Comparison of ENCODE assay signal across 25 cellular contexts in genomic region chr1:162552684-162553252, GRCh38. TPM values are rescaled to one million over a fixed set of nuclear protein-coding genes. Genes with fewer than 3 reads are reported as not detected.
DNase-seq lines count a peak whose midpoint lies in the region; ATAC-seq and TF ChIP-seq lines count a peak whose summit lies in the region.
"Had no signal": no experiment of that assay in that cellular context is flagged by ENCODE, and none has a peak within 500 bp of the region (broad histone marks: within the 10 kb centered on the region; RNA-seq: fewer than 3 reads in every experiment).

No MANE protein-coding gene starts in this region.

- DNase-seq in GM23248 (no peak), left ventricle myocardium inferior (no peak), gastrocnemius medialis (no peak), NCI-H1436 treated with DMSO at 0.1 percent for 48 hours (lab: John Stamatoyannopoulos, UW) (no peak), NCI-H1930 (lab: John Stamatoyannopoulos, UW) (no peak)
- no peak for DNase-seq in central memory CD8-positive, alpha-beta T cell (ENCODE audit: low spot score in 2 of 2)
- no peak for DNase-seq in CD4-positive, alpha-beta T cell
- DNase-seq: activated CD8-positive, alpha-beta memory T cell treated with anti-CD3 and anti-CD28 coated beads for 24 hours; activated gamma-delta T cell; activated T-cell treated with anti-CD3 and anti-CD28 coated beads, Interleukin-2, amount 50 U/mL, for 1 hour; dermis blood vessel endothelial cell; DMS79; KBM-7; MM.1S; NCI-H1417 treated with DMSO at 0.1 percent for 48 hours; NCI-H2171; NCI-H510A treated with DMSO at 0.1 percent for 48 hours; nephron progenitor cell; pancreas; SK-N-SH; stomach; T-helper 17 cell had no signal

- H3K9me3 ChIP-seq in GM23248 (ENCODE audit: low read depth) (no peaks in the 10 kb centered on the region), left ventricle myocardium inferior (replicated peaks) (no peaks in the 10 kb centered on the region), gastrocnemius medialis (no peaks in the 10 kb centered on the region)
- H3K9me3 ChIP-seq in CD4-positive, alpha-beta T cell (ENCODE audit: control insufficient read depth, low read length), result no peaks in the 10 kb centered on the region
- H3K9me3 ChIP-seq: BLaER1, Caco-2, pancreas, SK-N-SH, stomach had no signal

- peak overlapping the region; percentile 41 for H3K27ac Mint-ChIP-seq in central memory CD8-positive, alpha-beta T cell (ENCODE audit: low read depth)
- no peak overlapping the region for H3K27ac Mint-ChIP-seq in CD4-positive, alpha-beta T cell
- H3K27ac Mint-ChIP-seq: nephron progenitor cell, T-helper 17 cell had no signal

- H3K4me1 ChIP-seq in GM23248 (ENCODE audit: insufficient read depth), result peaks cover 52% of the 10 kb centered on the region
- H3K4me1 ChIP-seq in left ventricle myocardium inferior, result peaks cover 4% of the 10 kb centered on the region
- no peaks in the 10 kb centered on the region for H3K4me1 ChIP-seq in gastrocnemius medialis
- H3K4me1 ChIP-seq: BLaER1, Caco-2, pancreas had no signal

- in situ Hi-C loops in GM23248 (cut with MboI), result no loop called here
- in situ Hi-C loops in gastrocnemius medialis (cut with MboI; ENCODE audit: low sequenced_read_pairs in 4 of 4), result no loop called here

- H3K36me3 Mint-ChIP-seq in central memory CD8-positive, alpha-beta T cell (ENCODE audit: insufficient read depth), result no peaks in the 10 kb centered on the region
- no peaks in the 10 kb centered on the region for H3K36me3 Mint-ChIP-seq in CD4-positive, alpha-beta T cell (ENCODE audit: low read depth)

- no peaks in the 10 kb centered on the region for H3K36me3 ChIP-seq in GM23248 (ENCODE audit: low read depth)
- H3K36me3 ChIP-seq in left ventricle myocardium inferior, result no peaks in the 10 kb centered on the region
- H3K36me3 ChIP-seq in gastrocnemius medialis, result no peaks in the 10 kb centered on the region
- H3K36me3 ChIP-seq: BLaER1, pancreas, stomach had no signal

- no peaks in the 10 kb centered on the region; the same call in 1 of the 2 replicates for H3K79me2 ChIP-seq in GM23248 (ENCODE audit: insufficient read depth)

- H3K9ac ChIP-seq in GM23248, result peak overlapping the region; percentile 18
- H3K9ac ChIP-seq: BLaER1, SK-N-SH had no signal

- 43% methylated on average over 8 of the region's 8 CpGs for WGBS in GM23248 (ENCODE audit: low coverage in 1 of 2, low lambda C conversion rate in 2 of 2, missing lambda C conversion rate in 2 of 2), 2 experiments

- H3K4me1 Mint-ChIP-seq in central memory CD8-positive, alpha-beta T cell, result no peaks in the 10 kb centered on the region
- H3K4me1 Mint-ChIP-seq in CD4-positive, alpha-beta T cell (ENCODE audit: low read depth), result no peaks in the 10 kb centered on the region
- H3K4me1 Mint-ChIP-seq: nephron progenitor cell, T-helper 17 cell had no signal

- no peaks in the 10 kb centered on the region for H3K27me3 Mint-ChIP-seq in central memory CD8-positive, alpha-beta T cell
- H3K27me3 Mint-ChIP-seq in CD4-positive, alpha-beta T cell, result no peaks in the 10 kb centered on the region
- H3K27me3 Mint-ChIP-seq: T-helper 17 cell had no signal

- no peak overlapping the region for H3K4me3 Mint-ChIP-seq in central memory CD8-positive, alpha-beta T cell
- no peak overlapping the region for H3K4me3 Mint-ChIP-seq in CD4-positive, alpha-beta T cell
- H3K4me3 Mint-ChIP-seq: nephron progenitor cell, T-helper 17 cell had no signal

- H3K27me3 ChIP-seq in GM23248 (replicated peaks; ENCODE audit: insufficient read depth) (no peaks in the 10 kb centered on the region), left ventricle myocardium inferior (ENCODE audit: low read depth) (no peaks in the 10 kb centered on the region), gastrocnemius medialis (no peaks in the 10 kb centered on the region)
- H3K27me3 ChIP-seq in CD4-positive, alpha-beta T cell (ENCODE audit: control insufficient read depth, insufficient read depth, low read length), result no peaks in the 10 kb centered on the region
- H3K27me3 ChIP-seq: BLaER1, pancreas, stomach had no signal

- intact Hi-C loops in left ventricle myocardium inferior (cut with micrococcal nuclease), result no loop called here
- intact Hi-C loops in gastrocnemius medialis (cut with DNase I; ENCODE audit: low total_unique reads), result no loop called here
- intact Hi-C loops in CD4-positive, alpha-beta T cell (cut with DNase I, micrococcal nuclease), result no loop called here

- TF ChIP-seq POLR2A in gastrocnemius medialis (IDR thresholded peaks at IDR 0.05), result no peak

- no peak for ATAC-seq in central memory CD8-positive, alpha-beta T cell (replicated peaks; ENCODE audit: extremely low read depth, poor library complexity, severe bottlenecking)
- no peak for ATAC-seq in gastrocnemius medialis
- ATAC-seq in GM21717 (IDR thresholded peaks at IDR 0.05; ENCODE audit: unreplicated experiment), result no peak
- ATAC-seq in CD4-positive, alpha-beta T cell (ENCODE audit: poor library complexity), result no peak
- ATAC-seq: T-helper 17 cell had no signal

- no peak for TF ChIP-seq CTCF in left ventricle myocardium inferior (IDR thresholded peaks at IDR 0.05; ENCODE audit: borderline replicate concordance)
- TF ChIP-seq CTCF in gastrocnemius medialis (IDR thresholded peaks at IDR 0.05 in 4 of 5, conservative IDR thresholded peaks at IDR 0.05 in 1 of 5), result no peak
- TF ChIP-seq CTCF in CD4-positive, alpha-beta T cell (IDR thresholded peaks at IDR 0.05), result no peak

- H3K4me3 ChIP-seq in GM23248 (no peak overlapping the region), left ventricle myocardium inferior (no peak overlapping the region), gastrocnemius medialis (no peak overlapping the region)
- H3K4me3 ChIP-seq: BLaER1, pancreas, stomach had no signal

- no peaks in the 10 kb centered on the region for H3K9me3 Mint-ChIP-seq in central memory CD8-positive, alpha-beta T cell
- H3K9me3 Mint-ChIP-seq in CD4-positive, alpha-beta T cell, result no peaks in the 10 kb centered on the region
- H3K9me3 Mint-ChIP-seq: nephron progenitor cell had no signal

- H3K27ac ChIP-seq in GM23248 (peak overlapping the region; percentile 85), left ventricle myocardium inferior (replicated peaks) (peak overlapping the region; percentile 68), gastrocnemius medialis (peak overlapping the region; percentile 53 to 57 (median 54))
- H3K27ac ChIP-seq in CD4-positive, alpha-beta T cell (ENCODE audit: low read depth, low read length), result no peak overlapping the region
- H3K27ac ChIP-seq: BLaER1, pancreas had no signal

- CTCF ChIA-PET in CD4-positive, alpha-beta T cell (lab: Charles Lee), result no interaction called here

- 0 out of 2 replicates have a peak overlapping the region, but pooled peaks have one; percentile 6 for H2AFZ ChIP-seq in GM23248

- peak overlapping the region; percentile 33 for H3K4me2 ChIP-seq in GM23248 (ENCODE audit: unreplicated experiment)
- H3K4me2 ChIP-seq: BLaER1, SK-N-SH had no signal

- peaks cover 41% of the 10 kb centered on the region for H3F3A ChIP-seq in GM23248 (ENCODE audit: insufficient read depth)

- H3K9me2 ChIP-seq in GM23248 (ENCODE audit: insufficient read depth), result no peaks in the 10 kb centered on the region
- H3K9me2 ChIP-seq: SK-N-SH had no signal

- POLR2A ChIA-PET in CD4-positive, alpha-beta T cell (lab: Charles Lee), result no interaction called here

- no peaks in the 10 kb centered on the region for H4K20me1 ChIP-seq in GM23248 (ENCODE audit: insufficient read depth)
- H4K20me1 ChIP-seq: BLaER1 had no signal

RNA-seq across cellular contexts. Expression of gene UAP1, which starts 8.8 kb away (rescaled TPM):
- total RNA-seq in GM23248 (2014; rRNA removed; shearing (Covaris generic)), result 406 and 457 TPM in 2 replicates
- 524 and 534 TPM in 2 replicates for polyA plus RNA-seq in GM23248 (2016; fragmentation: Nextera tagmentation; extraction: Ambion mirVana)
- total RNA-seq in left ventricle myocardium inferior (26.5 TPM), gastrocnemius medialis (10 to 100 TPM; 29.2 to 57.3 (median 43.2) TPM)
- 10 to 100 TPM; 44.5 to 45.8 TPM for total RNA-seq in CD4-positive, alpha-beta T cell

RNA-seq across cellular contexts. Expression of gene UHMK1, which starts 55.1 kb away (rescaled TPM):
- 60.6 and 60.8 TPM in 2 replicates for total RNA-seq in GM23248 (2014; rRNA removed; shearing (Covaris generic))
- 20.1 and 21.3 TPM in 2 replicates for polyA plus RNA-seq in GM23248 (2016; fragmentation: Nextera tagmentation; extraction: Ambion mirVana)
- 20.7 TPM for total RNA-seq in left ventricle myocardium inferior
- 10 to 100 TPM; 60.2 to 91.0 (median 79.7) TPM for total RNA-seq in gastrocnemius medialis
- 10 to 100 TPM; 47.3 to 47.6 TPM for total RNA-seq in CD4-positive, alpha-beta T cell
